ENCODE assay signal across 16 cellular contexts in the genomic region with DNA sequence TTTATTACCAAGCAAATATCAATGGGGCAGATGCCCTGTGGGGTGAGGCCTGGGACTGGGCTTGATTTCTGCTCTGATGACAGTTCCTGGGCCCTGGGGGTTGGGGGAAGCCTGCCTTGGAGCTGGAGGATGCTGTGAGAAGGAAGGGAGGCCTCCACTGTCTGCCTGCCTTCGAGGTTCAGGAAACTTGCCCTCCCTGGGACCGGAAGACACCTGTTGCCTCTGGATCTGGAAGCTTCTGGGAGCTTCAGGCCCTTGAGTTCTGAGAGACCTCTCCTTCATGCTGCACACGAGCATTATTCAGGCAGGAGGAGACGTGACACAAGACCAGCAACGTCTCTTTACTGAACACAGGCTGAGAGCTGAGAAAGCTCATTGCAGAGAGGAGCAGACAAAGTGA.
"Had no signal": no experiment of that assay in that cellular context is flagged by ENCODE, and none has a peak within 500 bp of the region (broad histone marks: within the 10 kb centered on the region; RNA-seq: fewer than 3 reads in every experiment).

No MANE protein-coding gene starts in this region.

- H3K36me3 Mint-ChIP-seq: activated CD8-positive, alpha-beta memory T cell treated with anti-CD3 and anti-CD28 coated beads, Interleukin-2, amount 10 ng/mL, durations not matched to agents 7 days and 5 days; activated naive CD8-positive, alpha-beta T cell treated with anti-CD3 and anti-CD28 coated beads for 36 hours had no signal

- H3K27me3 ChIP-seq: breast epithelium, testis had no signal

- H3K4me1 ChIP-seq: breast epithelium, foreskin keratinocyte, testis had no signal

- H3K4me3 Mint-ChIP-seq: activated CD8-positive, alpha-beta memory T cell treated with anti-CD3 and anti-CD28 coated beads, Interleukin-2, amount 10 ng/mL, durations not matched to agents 7 days and 5 days; activated naive CD8-positive, alpha-beta T cell treated with anti-CD3 and anti-CD28 coated beads for 36 hours; activated T-cell treated with anti-CD3 and anti-CD28 coated beads, Interleukin-2, amount 50 U/mL, for 4 hours; naive thymus-derived CD4-positive, alpha-beta T cell had no signal

- H3K27ac ChIP-seq: breast epithelium, foreskin keratinocyte, testis had no signal

- DNase-seq: activated CD4-positive, alpha-beta T cell treated with anti-CD3 and anti-CD28 coated beads, Interleukin-2, amount 50 U/mL, for 4 hours; activated CD4-positive, CD25-positive, alpha-beta regulatory T cell treated with anti-CD3 and anti-CD28 coated beads, Interleukin-2, amount 50 U/mL, for 72 hours; activated CD8-positive, alpha-beta memory T cell treated with anti-CD3 and anti-CD28 coated beads, Interleukin-2, amount 10 ng/mL, durations not matched to agents 7 days and 5 days; activated effector memory CD4-positive, alpha-beta T cell treated with anti-CD3 and anti-CD28 coated beads, Interleukin-2, amount 50 U/mL, for 16 hours; activated naive CD8-positive, alpha-beta T cell treated with anti-CD3 and anti-CD28 coated beads for 36 hours; activated T-cell treated with anti-CD3 and anti-CD28 coated beads, Interleukin-2, amount 50 U/mL, for 4 hours; foreskin keratinocyte; kidney; left ventricle myocardium superior; naive thymus-derived CD4-positive, alpha-beta T cell; stimulated activated CD4-positive, alpha-beta T cell treated with anti-CD3 and anti-CD28 coated beads, Interleukin-4, amount 100 ng/mL, for 1 hour; stimulated activated CD8-positive, alpha-beta memory T cell treated with anti-CD3 and anti-CD28 coated beads, Interleukin-4, amount 100 ng/mL, for 48 hours; stimulated activated naive CD8-positive, alpha-beta T cell treated with anti-CD3 and anti-CD28 coated beads, Interleukin-15, Interleukin-2, amounts not matched to agents 100 U/mL and 50 U/mL, for 24 hours; T-helper 2 cell; testis had no signal

- H3K36me3 ChIP-seq: breast epithelium had no signal

- ATAC-seq: activated CD8-positive, alpha-beta memory T cell treated with anti-CD3 and anti-CD28 coated beads, Interleukin-2, amount 10 ng/mL, durations not matched to agents 7 days and 5 days; activated T-cell treated with anti-CD3 and anti-CD28 coated beads, Interleukin-2, amount 50 U/mL, for 4 hours; foreskin keratinocyte; left ventricle myocardium superior; naive thymus-derived CD4-positive, alpha-beta T cell; stimulated activated naive CD8-positive, alpha-beta T cell treated with anti-CD3 and anti-CD28 coated beads, Interleukin-15, Interleukin-2, amounts not matched to agents 100 U/mL and 50 U/mL, for 24 hours had no signal

- H3K27me3 Mint-ChIP-seq: naive thymus-derived CD4-positive, alpha-beta T cell had no signal

- H3K4me3 ChIP-seq: breast epithelium, testis had no signal

- H3K9me3 Mint-ChIP-seq: activated naive CD8-positive, alpha-beta T cell treated with anti-CD3 and anti-CD28 coated beads for 36 hours; activated T-cell treated with anti-CD3 and anti-CD28 coated beads, Interleukin-2, amount 50 U/mL, for 4 hours; naive thymus-derived CD4-positive, alpha-beta T cell had no signal

- H3K9me3 ChIP-seq: breast epithelium, testis had no signal

- H3K27ac Mint-ChIP-seq: activated CD8-positive, alpha-beta memory T cell treated with anti-CD3 and anti-CD28 coated beads, Interleukin-2, amount 10 ng/mL, durations not matched to agents 7 days and 5 days; activated naive CD8-positive, alpha-beta T cell treated with anti-CD3 and anti-CD28 coated beads for 36 hours had no signal
